ENCODE assay signal across 13 cellular contexts in genomic region chr1:243944429-243945160, GRCh38.
DNase-seq lines count a peak whose midpoint lies in the region; ATAC-seq and TF ChIP-seq lines count a peak whose summit lies in the region.
"Had no signal": no experiment of that assay in that cellular context is flagged by ENCODE, and none has a peak within 500 bp of the region (broad histone marks: within the 10 kb centered on the region; RNA-seq: fewer than 3 reads in every experiment).

No MANE protein-coding gene starts in this region.

- H3K4me1 ChIP-seq in HUES64 (ENCODE audit: insufficient read depth, low read length) (peaks cover 11% of the 10 kb centered on the region), iPS-20b (ENCODE audit: insufficient read depth, low read length) (peaks cover 10% of the 10 kb centered on the region)

- no peaks in the 10 kb centered on the region for H3K36me3 Mint-ChIP-seq in immature natural killer cell
- H3K36me3 Mint-ChIP-seq: naive thymus-derived CD8-positive, alpha-beta T cell had no signal

- DNase-seq in AG08395 (ENCODE audit: low spot score): peak; percentile 52
- peak; percentile 22 for DNase-seq in brain microvascular endothelial cell
- DNase-seq in DMS153 (lab: John Stamatoyannopoulos, UW): no peak
- DNase-seq in immature natural killer cell: no peak
- DNase-seq in NCI-H446 treated with DMSO at 0.1 percent for 48 hours (lab: John Stamatoyannopoulos, UW): no peak
- DNase-seq: AML-193; aorta; naive thymus-derived CD8-positive, alpha-beta T cell; stimulated activated CD4-positive, alpha-beta T cell treated with anti-CD3 and anti-CD28 coated beads, Interleukin-15, amount 100 ng/mL, for 24 hours; stimulated activated naive CD4-positive, alpha-beta T cell treated with Interleukin-2 at 50 U/mL for 16 hours had no signal

- TF ChIP-seq CTCF in brain microvascular endothelial cell (IDR thresholded peaks at IDR 0.05; ENCODE audit: low read depth, low read length, missing control alignments): no peak

- peaks cover 2 to 11% (median 4%) of the 10 kb centered on the region in 3 donors for H3K27me3 Mint-ChIP-seq in immature natural killer cell (ENCODE audit: low read depth in 3 of 3)

- no peak for ATAC-seq in HG02678 (IDR thresholded peaks at IDR 0.05; ENCODE audit: unreplicated experiment)
- ATAC-seq: naive thymus-derived CD8-positive, alpha-beta T cell had no signal

- H3K27ac ChIP-seq in HUES64 (ENCODE audit: low read depth, low read length) (no peak overlapping the region), brain microvascular endothelial cell (no peak overlapping the region), iPS-20b (ENCODE audit: low read length) (no peak overlapping the region)

- H3K9ac ChIP-seq in HUES64 (ENCODE audit: low read depth, low read length): no peak overlapping the region
- H3K9ac ChIP-seq in iPS-20b (ENCODE audit: low read depth, low read length): no peak overlapping the region

- H3K4me1 Mint-ChIP-seq in immature natural killer cell: no peaks in the 10 kb centered on the region
- H3K4me1 Mint-ChIP-seq: naive thymus-derived CD8-positive, alpha-beta T cell had no signal

- H3K9me3 ChIP-seq in HUES64 (ENCODE audit: insufficient read depth, low read depth, low read length): no peaks in the 10 kb centered on the region
- H3K9me3 ChIP-seq in iPS-20b (ENCODE audit: insufficient read depth, low read depth, low read length): no peaks in the 10 kb centered on the region

- no peaks in the 10 kb centered on the region for H3K9me3 Mint-ChIP-seq in immature natural killer cell
- H3K9me3 Mint-ChIP-seq: naive thymus-derived CD8-positive, alpha-beta T cell had no signal

- H3K27me3 ChIP-seq in HUES64 (ENCODE audit: insufficient read depth, low read length) (peaks cover 14% of the 10 kb centered on the region), brain microvascular endothelial cell (replicated peaks) (no peaks in the 10 kb centered on the region), iPS-20b (ENCODE audit: insufficient read depth, low read length) (peaks cover 24% of the 10 kb centered on the region)

- no peak overlapping the region for H3K27ac Mint-ChIP-seq in immature natural killer cell
- H3K27ac Mint-ChIP-seq: naive thymus-derived CD8-positive, alpha-beta T cell had no signal

- H3K4me3 ChIP-seq in HUES64 (ENCODE audit: low read length): peak overlapping the region; percentile 45
- no peak overlapping the region for H3K4me3 ChIP-seq in brain microvascular endothelial cell (ENCODE audit: low read depth, low read length)
- peak overlapping the region; percentile 58; the same call in 1 of the 2 replicates for H3K4me3 ChIP-seq in iPS-20b (ENCODE audit: low read length)

- H3K36me3 ChIP-seq in HUES64 (ENCODE audit: insufficient read depth, low read length) (no peaks in the 10 kb centered on the region), brain microvascular endothelial cell (replicated peaks) (no peaks in the 10 kb centered on the region), iPS-20b (ENCODE audit: insufficient read depth, low read depth, low read length) (no peaks in the 10 kb centered on the region)

- WGBS in HUES64: 48% methylated on average over 20 of the region's 21 CpGs

- H3K4me3 Mint-ChIP-seq in immature natural killer cell: no peak overlapping the region
- H3K4me3 Mint-ChIP-seq: naive thymus-derived CD8-positive, alpha-beta T cell had no signal

- in situ Hi-C loops in brain microvascular endothelial cell (cut with HindIII; ENCODE audit: low pct_ligation_motif_present, low sequenced_read_pairs): no loop called here

Comparison
In these comparisons a context has a peak if more than half of its experiments do, and no peak if none do; other contexts are left out.
1. DNase-seq: peak in AG08395 (single experiment) and brain microvascular endothelial cell (single experiment); none in DMS153 (single experiment), immature natural killer cell (0 of 3) and NCI-H446 treated with DMSO at 0.1 percent for 48 hours (single experiment).